ENCODE assay signal across 1 cellular context in genomic region chr2:27039871-27040270, GRCh38.
TF ChIP-seq lines count a peak whose summit lies in the region.

No MANE protein-coding gene starts in this region.

TF ChIP-seq in HepG2, 621 proteins besides CTCF, POLR2A, EP300 and RAD21:
- TF ChIP-seq SNAI1 (CRISPR knock-in tag; IDR thresholded peaks at IDR 0.05; ENCODE audit: borderline replicate concordance), result no peak
- TF ChIP-seq ZNF430 (CRISPR knock-in tag; IDR thresholded peaks at IDR 0.05), result 0 out of 2 replicates have a peak, but pooled peaks have one; percentile 29
- TF ChIP-seq RBFOX2 (IDR thresholded peaks at IDR 0.05; ENCODE audit: low read depth, low read length), result peak; percentile 24
